In genomic region chr14:38838049-38838978, GRCh38 we compare ENCODE assay signal across 16 cellular contexts.
DNase-seq lines count a peak whose midpoint lies in the region; ATAC-seq, FAIRE-seq and TF ChIP-seq lines count a peak whose summit lies in the region.
"Had no signal": no experiment of that assay in that cellular context is flagged by ENCODE, and none has a peak within 500 bp of the region (broad histone marks: within the 10 kb centered on the region; RNA-seq: fewer than 3 reads in every experiment).

No MANE protein-coding gene starts in this region.

- no peak overlapping the region for H3K9ac ChIP-seq in endothelial cell of umbilical vein (replicated peaks; ENCODE audit: extremely low read depth, insufficient read depth, low read length)

- H3K4me1 ChIP-seq in right cardiac atrium (ENCODE audit: control insufficient read depth, insufficient read depth, low read length) (no peaks in the 10 kb centered on the region), endothelial cell of umbilical vein (ENCODE audit: control insufficient read depth, extremely low read depth, insufficient read depth, low read length) (peaks cover 36% of the 10 kb centered on the region), upper lobe of right lung (no peaks in the 10 kb centered on the region), esophagus muscularis mucosa (peaks cover 3 to 12% (median 6%) of the 10 kb centered on the region in 4 donors)
- H3K4me1 ChIP-seq: HAP-1, Peyer's patch had no signal

- H3K27ac ChIP-seq in right cardiac atrium (ENCODE audit: low read length) (no peak overlapping the region), endothelial cell of umbilical vein (ENCODE audit: insufficient read depth, low read depth, low read length) (peak overlapping the region; percentile 74), upper lobe of right lung (no peak overlapping the region), esophagus muscularis mucosa (replicated peaks in 1 of 4) (no peak overlapping the region)
- H3K27ac ChIP-seq: Peyer's patch had no signal

- H3K36me3 ChIP-seq in endothelial cell of umbilical vein (ENCODE audit: control insufficient read depth in 2 of 2, extremely low read depth in 1 of 2, insufficient read depth in 2 of 2, low read length in 2 of 2), result no peaks in the 10 kb centered on the region
- H3K36me3 ChIP-seq in upper lobe of right lung, result no peaks in the 10 kb centered on the region
- peaks cover 0 to 10% (median 0%) of the 10 kb centered on the region in 4 donors for H3K36me3 ChIP-seq in esophagus muscularis mucosa
- H3K36me3 ChIP-seq: HAP-1, Peyer's patch had no signal

- TF ChIP-seq POLR2A in endothelial cell of umbilical vein (IDR thresholded peaks at IDR 0.05; ENCODE audit: low read depth, low read length), result no peak
- no peak for TF ChIP-seq POLR2A in esophagus muscularis mucosa (IDR thresholded peaks at IDR 0.05; ENCODE audit: low read depth)

- no TSS peak for BruUV-seq in endothelial cell of umbilical vein (replicated peaks; lab: Mats Ljungman, UMichigan)

- H3K4me3 Mint-ChIP-seq in neural crest cell, result no peak overlapping the region
- H3K4me3 Mint-ChIP-seq in activated CD4-positive, alpha-beta T cell treated with anti-CD3 and anti-CD28 coated beads, Interleukin-2, amount 10 ng/mL, durations not matched to agents 7 days and 5 days, result no peak overlapping the region

- peak; percentile 4 for FAIRE-seq in endothelial cell of umbilical vein (lab: Jason Lieb, UNC)
- FAIRE-seq: A204.1, HTR-8/SVneo had no signal

- H3K27me3 Mint-ChIP-seq in neural crest cell (ENCODE audit: low read depth), result no peaks in the 10 kb centered on the region
- no peaks in the 10 kb centered on the region for H3K27me3 Mint-ChIP-seq in activated CD4-positive, alpha-beta T cell treated with anti-CD3 and anti-CD28 coated beads, Interleukin-2, amount 10 ng/mL, durations not matched to agents 7 days and 5 days

- no peaks in the 10 kb centered on the region for H3K36me3 Mint-ChIP-seq in neural crest cell (ENCODE audit: low read depth)
- H3K36me3 Mint-ChIP-seq in activated CD4-positive, alpha-beta T cell treated with anti-CD3 and anti-CD28 coated beads, Interleukin-2, amount 10 ng/mL, durations not matched to agents 7 days and 5 days (ENCODE audit: low read depth), result no peaks in the 10 kb centered on the region

- no peak overlapping the region for H3K4me3 ChIP-seq in right cardiac atrium (ENCODE audit: low read length)
- no peak overlapping the region for H3K4me3 ChIP-seq in endothelial cell of umbilical vein (replicated peaks in 1 of 3; ENCODE audit: insufficient read depth in 1 of 3, low read depth in 1 of 3, low read length in 3 of 3)
- H3K4me3 ChIP-seq in upper lobe of right lung, result no peak overlapping the region
- H3K4me3 ChIP-seq in esophagus muscularis mucosa, result no peak overlapping the region
- H3K4me3 ChIP-seq: HAP-1, Peyer's patch had no signal

- TF ChIP-seq EP300 in esophagus muscularis mucosa (IDR thresholded peaks at IDR 0.05), result no peak

- peak overlapping the region; percentile 18 for H2AFZ ChIP-seq in endothelial cell of umbilical vein (ENCODE audit: low read depth, low read length)

- no peaks in the 10 kb centered on the region for H3K27me3 ChIP-seq in right cardiac atrium (ENCODE audit: control insufficient read depth, insufficient read depth)
- no peaks in the 10 kb centered on the region for H3K27me3 ChIP-seq in endothelial cell of umbilical vein (ENCODE audit: control insufficient read depth in 2 of 2, insufficient read depth in 2 of 2, low read length in 2 of 2)
- no peaks in the 10 kb centered on the region for H3K27me3 ChIP-seq in upper lobe of right lung
- no peaks in the 10 kb centered on the region for H3K27me3 ChIP-seq in esophagus muscularis mucosa
- H3K27me3 ChIP-seq: Peyer's patch had no signal

- H3K4me1 Mint-ChIP-seq in neural crest cell, result no peaks in the 10 kb centered on the region
- H3K4me1 Mint-ChIP-seq in activated CD4-positive, alpha-beta T cell treated with anti-CD3 and anti-CD28 coated beads, Interleukin-2, amount 10 ng/mL, durations not matched to agents 7 days and 5 days, result no peaks in the 10 kb centered on the region

- no peaks in the 10 kb centered on the region for H3K9me1 ChIP-seq in endothelial cell of umbilical vein (replicated peaks; ENCODE audit: control insufficient read depth, extremely low read depth, insufficient read depth, low read length)

- H3K79me2 ChIP-seq in endothelial cell of umbilical vein (ENCODE audit: control insufficient read depth, insufficient read depth, low read length), result no peaks in the 10 kb centered on the region

- CTCF ChIA-PET in endothelial cell of umbilical vein (lab: Charles Lee), result interaction anchor here (1.7 kb wide), 1 partner anchor 936 kb away, joined by 4 read pairs; no protein-coding TSS in a partner anchor
- CTCF ChIA-PET in activated CD4-positive, alpha-beta T cell treated with anti-CD3 and anti-CD28 coated beads, Interleukin-2, amount 10 ng/mL, durations not matched to agents 7 days and 5 days (lab: Charles Lee), result no interaction called here

- peak overlapping the region; percentile 75 for H3K27ac Mint-ChIP-seq in neural crest cell (ENCODE audit: unreplicated experiment)
- H3K27ac Mint-ChIP-seq in activated CD4-positive, alpha-beta T cell treated with anti-CD3 and anti-CD28 coated beads, Interleukin-2, amount 10 ng/mL, durations not matched to agents 7 days and 5 days, result no peak overlapping the region

- no peaks in the 10 kb centered on the region for H3K9me3 Mint-ChIP-seq in neural crest cell
- H3K9me3 Mint-ChIP-seq in activated CD4-positive, alpha-beta T cell treated with anti-CD3 and anti-CD28 coated beads, Interleukin-2, amount 10 ng/mL, durations not matched to agents 7 days and 5 days, result no peaks in the 10 kb centered on the region

- H3K4me2 ChIP-seq in endothelial cell of umbilical vein (ENCODE audit: insufficient read depth, low read length), result no peak overlapping the region

- TF ChIP-seq CTCF in endothelial cell of umbilical vein (IDR thresholded peaks at IDR 0.05; ENCODE audit: extremely low read depth in 1 of 2, insufficient read depth in 1 of 2, low read depth in 1 of 2, low read length in 2 of 2) (no peak), neural crest cell (conservative IDR thresholded peaks at IDR 0.05) (no peak), upper lobe of right lung (IDR thresholded peaks at IDR 0.05) (no peak), esophagus muscularis mucosa (IDR thresholded peaks at IDR 0.05) (no peak)

- ATAC-seq in right cardiac atrium, result peak; percentile 11 to 28
- ATAC-seq in left cardiac atrium, result no peak
- peak; percentile 27 for ATAC-seq in upper lobe of right lung

- DNase-seq in right cardiac atrium, result no peak
- no peak for DNase-seq in left cardiac atrium
- DNase-seq in endothelial cell of umbilical vein (ENCODE audit: low read depth, low spot score), result no peak
- no peak for DNase-seq in neural crest cell (ENCODE audit: low read depth, low spot score)
- no peak for DNase-seq in upper lobe of right lung
- no peak for DNase-seq in cerebellum (ENCODE audit: low spot score)
- no peak for DNase-seq in activated CD4-positive, alpha-beta T cell treated with anti-CD3 and anti-CD28 coated beads, Interleukin-2, amount 10 ng/mL, durations not matched to agents 7 days and 5 days
- no peak for DNase-seq in esophagus muscularis mucosa (ENCODE audit: extremely low spot score)
- DNase-seq: C1 segment of cervical spinal cord, NCI-H1436 treated with DMSO at 0.1 percent for 48 hours, NCI-H2081, NCI-H510A treated with DMSO at 0.1 percent for 48 hours had no signal

- intact Hi-C loops in right cardiac atrium (cut with DNase I) (no loop called here), left cardiac atrium (cut with DNase I) (no loop called here), endothelial cell of umbilical vein (cut with micrococcal nuclease) (no loop called here), upper lobe of right lung (cut with DNase I) (no loop called here), esophagus muscularis mucosa (cut with DNase I) (no loop called here)

- H3K9me3 ChIP-seq in right cardiac atrium (ENCODE audit: control insufficient read depth, low read length) (no peaks in the 10 kb centered on the region), endothelial cell of umbilical vein (replicated peaks; ENCODE audit: control insufficient read depth, insufficient read depth, low read length) (no peaks in the 10 kb centered on the region), upper lobe of right lung (no peaks in the 10 kb centered on the region), esophagus muscularis mucosa (no peaks in the 10 kb centered on the region)
- H3K9me3 ChIP-seq: HAP-1, Peyer's patch had no signal

- no peaks in the 10 kb centered on the region for H4K20me1 ChIP-seq in endothelial cell of umbilical vein (replicated peaks; ENCODE audit: control insufficient read depth, extremely low read depth, insufficient read depth, low read length)

- dilution Hi-C loops in endothelial cell of umbilical vein (cut with MboI; ENCODE audit: extremely low pct_ligation_motif_present, low sequenced_read_pairs), result no loop called here

- POLR2A ChIA-PET in endothelial cell of umbilical vein (lab: Charles Lee), result no interaction called here
- POLR2A ChIA-PET in activated CD4-positive, alpha-beta T cell treated with anti-CD3 and anti-CD28 coated beads, Interleukin-2, amount 10 ng/mL, durations not matched to agents 7 days and 5 days (lab: Charles Lee), result no interaction called here

- WGBS in right cardiac atrium, result 86% methylated on average over 27 of the region's 27 CpGs
- WGBS in esophagus muscularis mucosa, result 90% methylated on average over 18 of the region's 27 CpGs

TF ChIP-seq in endothelial cell of umbilical vein, 7 proteins besides CTCF, POLR2A, EP300 and RAD21:
- TF ChIP-seq GATA2 (IDR thresholded peaks at IDR 0.05; ENCODE audit: insufficient read depth, insufficient read length, low read depth, low read length) (no peak), EZH2 (IDR thresholded peaks at IDR 0.05; ENCODE audit: borderline replicate concordance, low read depth, low read length, severe bottlenecking) (no peak), MAX (IDR thresholded peaks at IDR 0.05; ENCODE audit: insufficient read depth, insufficient read length) (no peak), FOS (IDR thresholded peaks at IDR 0.05; ENCODE audit: borderline replicate concordance, insufficient read depth, low read length) (no peak), JUN (IDR thresholded peaks at IDR 0.05; ENCODE audit: borderline replicate concordance, insufficient read depth, insufficient read length, low read depth) (no peak), MYC (IDR thresholded peaks at IDR 0.05; ENCODE audit: low read depth, low read length) (no peak), POLR2AphosphoS5 (IDR thresholded peaks at IDR 0.05; ENCODE audit: insufficient read depth, low read depth, low read length) (no peak)

Comparison
In these comparisons a context has a peak if more than half of its experiments do, and no peak if none do; other contexts are left out.
1. ATAC-seq: peak in right cardiac atrium (2 of 2) and upper lobe of right lung (single experiment); none in left cardiac atrium (0 of 2).